Comparison of ENCODE assay signal across 1 cellular context in genomic region chr19:50719119-50719435, GRCh38.
TF ChIP-seq lines count a peak whose summit lies in the region.

No MANE protein-coding gene starts in this region.

TF ChIP-seq in A549, 52 proteins besides CTCF, POLR2A, EP300 and RAD21:
- TF ChIP-seq EHMT2 (IDR thresholded peaks at IDR 0.05; ENCODE audit: low read depth) (no peak), NFE2L2 (conservative IDR thresholded peaks at IDR 0.05; ENCODE audit: low read length) (no peak), HDAC2 (IDR thresholded peaks at IDR 0.05) (no peak), RARB (CRISPR knock-in tag; IDR thresholded peaks at IDR 0.05) (no peak), POLR2AphosphoS2 (conservative IDR thresholded peaks at IDR 0.05; ENCODE audit: low read length) (no peak)
- TF ChIP-seq, protein P1, sequence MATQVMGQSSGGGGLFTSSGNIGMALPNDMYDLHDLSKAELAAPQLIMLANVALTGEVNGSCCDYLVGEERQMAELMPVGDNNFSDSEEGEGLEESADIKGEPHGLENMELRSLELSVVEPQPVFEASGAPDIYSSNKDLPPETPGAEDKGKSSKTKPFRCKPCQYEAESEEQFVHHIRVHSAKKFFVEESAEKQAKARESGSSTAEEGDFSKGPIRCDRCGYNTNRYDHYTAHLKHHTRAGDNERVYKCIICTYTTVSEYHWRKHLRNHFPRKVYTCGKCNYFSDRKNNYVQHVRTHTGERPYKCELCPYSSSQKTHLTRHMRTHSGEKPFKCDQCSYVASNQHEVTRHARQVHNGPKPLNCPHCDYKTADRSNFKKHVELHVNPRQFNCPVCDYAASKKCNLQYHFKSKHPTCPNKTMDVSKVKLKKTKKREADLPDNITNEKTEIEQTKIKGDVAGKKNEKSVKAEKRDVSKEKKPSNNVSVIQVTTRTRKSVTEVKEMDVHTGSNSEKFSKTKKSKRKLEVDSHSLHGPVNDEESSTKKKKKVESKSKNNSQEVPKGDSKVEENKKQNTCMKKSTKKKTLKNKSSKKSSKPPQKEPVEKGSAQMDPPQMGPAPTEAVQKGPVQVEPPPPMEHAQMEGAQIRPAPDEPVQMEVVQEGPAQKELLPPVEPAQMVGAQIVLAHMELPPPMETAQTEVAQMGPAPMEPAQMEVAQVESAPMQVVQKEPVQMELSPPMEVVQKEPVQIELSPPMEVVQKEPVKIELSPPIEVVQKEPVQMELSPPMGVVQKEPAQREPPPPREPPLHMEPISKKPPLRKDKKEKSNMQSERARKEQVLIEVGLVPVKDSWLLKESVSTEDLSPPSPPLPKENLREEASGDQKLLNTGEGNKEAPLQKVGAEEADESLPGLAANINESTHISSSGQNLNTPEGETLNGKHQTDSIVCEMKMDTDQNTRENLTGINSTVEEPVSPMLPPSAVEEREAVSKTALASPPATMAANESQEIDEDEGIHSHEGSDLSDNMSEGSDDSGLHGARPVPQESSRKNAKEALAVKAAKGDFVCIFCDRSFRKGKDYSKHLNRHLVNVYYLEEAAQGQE (IDR thresholded peaks at IDR 0.05) = no peak
